ENCODE assay signal across 8 cellular contexts in the genomic region with DNA sequence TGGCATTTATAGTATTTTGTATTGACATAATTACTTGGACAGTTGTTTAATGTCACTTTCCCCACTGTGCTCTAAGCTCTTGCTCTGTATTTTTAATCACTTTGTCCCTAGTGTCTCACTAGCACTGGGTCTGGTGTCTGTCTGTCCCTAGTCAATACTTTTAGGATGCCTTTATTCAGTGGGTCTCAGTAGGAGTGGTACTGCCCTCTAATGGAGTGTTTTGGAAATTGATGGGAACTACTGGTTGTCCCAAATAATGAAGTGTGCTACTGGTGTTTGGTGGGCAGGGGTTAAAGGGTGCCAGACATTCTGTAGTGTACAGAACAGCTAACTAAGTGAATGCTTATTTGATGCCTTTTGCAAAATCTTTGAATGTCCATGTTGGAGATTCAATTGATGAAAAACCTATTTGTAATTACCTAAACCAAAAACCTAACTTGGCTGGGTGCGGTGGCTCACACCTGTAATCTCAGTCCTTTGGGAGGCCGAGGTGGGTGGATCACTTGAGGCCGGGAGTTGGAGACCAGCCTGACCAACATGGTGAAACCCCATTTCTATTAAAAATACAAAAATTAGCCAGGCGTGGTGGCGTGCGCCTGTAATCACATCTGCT. TPM values are rescaled to one million over a fixed set of nuclear protein-coding genes. Genes with fewer than 3 reads are reported as not detected.
DNase-seq lines count a peak whose midpoint lies in the region; ATAC-seq and TF ChIP-seq lines count a peak whose summit lies in the region.

No MANE protein-coding gene starts in this region.

- intact Hi-C loops in activated CD4-positive, alpha-beta T cell treated with anti-CD3 and anti-CD28 coated beads for 36 hours (cut with DNase I, micrococcal nuclease): loop anchor here (1.0 to 5.0 kb wide), 3 partner anchors 77 to 175 kb away; no protein-coding TSS in a partner anchor

- ATAC-seq in activated CD4-positive, alpha-beta T cell treated with anti-CD3 and anti-CD28 coated beads for 36 hours: peak; percentile 58
- peak; percentile 81 for ATAC-seq in GM21786 (IDR thresholded peaks at IDR 0.05; ENCODE audit: unreplicated experiment)

- no peaks in the 10 kb centered on the region for H3K9me3 Mint-ChIP-seq in activated CD4-positive, alpha-beta T cell treated with anti-CD3 and anti-CD28 coated beads for 36 hours (ENCODE audit: low read depth)

- POLR2A ChIA-PET in activated CD4-positive, alpha-beta T cell treated with anti-CD3 and anti-CD28 coated beads for 36 hours (lab: Charles Lee): no interaction called here

- H3K36me3 Mint-ChIP-seq in activated CD4-positive, alpha-beta T cell treated with anti-CD3 and anti-CD28 coated beads for 36 hours (ENCODE audit: low read depth): no peaks in the 10 kb centered on the region

- peak; percentile 61 for TF ChIP-seq CTCF in LNCAP (IDR thresholded peaks at IDR 0.05)
- peak; percentile 73 for TF ChIP-seq CTCF in fibroblast of villous mesenchyme (IDR thresholded peaks at IDR 0.05; ENCODE audit: insufficient read depth, low read depth, low read length)

- no peaks in the 10 kb centered on the region for H3K27me3 Mint-ChIP-seq in activated CD4-positive, alpha-beta T cell treated with anti-CD3 and anti-CD28 coated beads for 36 hours

- no peak overlapping the region for H3K4me3 ChIP-seq in fibroblast of villous mesenchyme (ENCODE audit: low read depth, low read length)

- H3K4me3 Mint-ChIP-seq in activated CD4-positive, alpha-beta T cell treated with anti-CD3 and anti-CD28 coated beads for 36 hours: no peak overlapping the region

- CTCF ChIA-PET in activated CD4-positive, alpha-beta T cell treated with anti-CD3 and anti-CD28 coated beads for 36 hours (lab: Charles Lee): interaction anchor here (0.7 to 3.6 kb wide), 5 partner anchors 10 to 178 kb away, joined by 3 to 29 read pairs (median 5); no protein-coding TSS in a partner anchor

- DNase-seq in activated CD4-positive, alpha-beta T cell treated with anti-CD3 and anti-CD28 coated beads for 36 hours: no peak
- DNase-seq in activated CD4-positive, alpha-beta T cell treated with anti-CD3 and anti-CD28 coated beads, Interleukin-2, amount 50 U/mL, for 1 hour: no peak
- DNase-seq in SK-N-DZ (ENCODE audit: low spot score): peak; percentile 60
- DNase-seq in fibroblast of villous mesenchyme (ENCODE audit: low read depth): peak; percentile 67
- peak; percentile 67 for DNase-seq in renal cortical epithelial cell (ENCODE audit: low read depth)
- no peak for DNase-seq in NCI-H2227 treated with DMSO at 0.1 percent for 48 hours (lab: John Stamatoyannopoulos, UW)

- H3K27ac Mint-ChIP-seq in activated CD4-positive, alpha-beta T cell treated with anti-CD3 and anti-CD28 coated beads for 36 hours: no peak overlapping the region

- no peaks in the 10 kb centered on the region for H3K4me1 Mint-ChIP-seq in activated CD4-positive, alpha-beta T cell treated with anti-CD3 and anti-CD28 coated beads for 36 hours

RNA-seq across cellular contexts. Expression of a gene that starts 33.3 kb away (rescaled TPM):
- total RNA-seq in activated CD4-positive, alpha-beta T cell treated with anti-CD3 and anti-CD28 coated beads for 36 hours: under 1 TPM; 0.80 to 0.84 TPM
- polyA plus RNA-seq in SK-N-DZ (2014; cell fraction: cytosol; rRNA removed): 27.7 and 32.9 TPM in 2 replicates
- 11.2 and 14.2 TPM in 2 replicates for polyA plus RNA-seq in SK-N-DZ (2014; cell fraction: nucleus; rRNA removed)
- total RNA-seq in fibroblast of villous mesenchyme: 29.0 and 41.0 TPM in 2 replicates
- 30.2 and 32.8 TPM in 2 replicates for total RNA-seq in renal cortical epithelial cell

Comparison
In these comparisons a context has a peak if more than half of its experiments do, and no peak if none do; other contexts are left out.
1. DNase-seq: peak in SK-N-DZ (single experiment), fibroblast of villous mesenchyme (single experiment) and renal cortical epithelial cell (single experiment); none in activated CD4-positive, alpha-beta T cell treated with anti-CD3 and anti-CD28 coated beads for 36 hours (single experiment), activated CD4-positive, alpha-beta T cell treated with anti-CD3 and anti-CD28 coated beads, Interleukin-2, amount 50 U/mL, for 1 hour (single experiment) and NCI-H2227 treated with DMSO at 0.1 percent for 48 hours (single experiment).
2. RNA of a gene that starts 33.3 kb away (total RNA-seq): 29.0 to 41.0 TPM in fibroblast of villous mesenchyme and 30.2 to 32.8 TPM in renal cortical epithelial cell; 0.80 to 0.84 TPM in activated CD4-positive, alpha-beta T cell treated with anti-CD3 and anti-CD28 coated beads for 36 hours; every median in the first group is over 10 times any median in the second.